ENCODE assay signal across 8 cellular contexts in the genomic region with DNA sequence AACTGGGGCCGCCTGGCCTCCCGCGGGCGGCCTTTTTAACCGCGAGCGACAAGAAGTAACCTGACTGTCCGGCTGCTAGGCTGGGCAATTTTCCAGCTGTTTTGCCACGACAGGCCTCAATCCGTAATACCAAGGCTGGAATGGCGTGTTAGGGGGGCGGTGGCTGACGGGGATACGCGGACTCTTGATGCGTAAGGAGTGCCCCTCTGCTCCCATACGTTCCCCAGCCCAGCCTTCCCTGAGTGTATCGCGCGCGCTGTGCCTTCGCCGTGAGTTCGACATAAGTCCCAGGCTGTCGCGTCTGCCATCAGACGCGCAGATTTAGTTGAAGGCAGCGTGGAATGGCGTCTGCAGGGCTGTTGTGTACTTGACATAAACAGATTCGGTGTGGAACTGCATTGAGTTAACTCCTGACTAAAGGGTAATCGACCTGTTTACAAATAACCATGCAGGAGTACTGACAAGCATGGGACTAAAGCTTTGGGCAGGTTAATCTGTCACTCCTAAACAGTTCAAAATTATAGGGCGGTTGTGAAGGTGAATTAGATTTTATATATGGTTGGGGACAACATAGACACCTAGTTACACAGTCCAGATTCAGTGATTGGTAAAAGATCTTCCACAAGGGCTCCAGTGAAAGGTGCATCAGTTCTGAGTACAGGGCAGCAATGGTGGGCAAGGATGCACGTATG. TPM values are rescaled to one million over a fixed set of nuclear protein-coding genes. Genes with fewer than 3 reads are reported as not detected.
DNase-seq lines count a peak whose midpoint lies in the region; ATAC-seq and TF ChIP-seq lines count a peak whose summit lies in the region.

No MANE protein-coding gene starts in this region.

- intact Hi-C loops in right lobe of liver (cut with DNase I): no loop called here

- CTCF ChIA-PET in BJ (lab: Yijun Ruan, JAX): interaction anchor here (0.5 to 9.3 kb wide), 10 partner anchors 8 to 272 kb away, joined by 3 to 58 read pairs (median 7); partner anchors contain the start of genes ERN1 and GH1

- ATAC-seq in GM21390 (IDR thresholded peaks at IDR 0.05; ENCODE audit: unreplicated experiment): peak; percentile 2
- peak; percentile 1 to 12 (median 6) for ATAC-seq in right lobe of liver

- WGBS in right lobe of liver (ENCODE audit: insufficient coverage, low coverage, low lambda C conversion rate, missing lambda C conversion rate): 0% methylated on average over 31 of the region's 34 CpGs

- POLR2A ChIA-PET in BJ (lab: Charles Lee): interaction anchor here (1.3 to 1.6 kb wide), 2 partner anchors 17 to 117 kb away, joined by 3 to 7 read pairs; partner anchors contain the start of gene ERN1

- H3K4me3 ChIP-seq in BJ (ENCODE audit: low read depth, low read length) (peak overlapping the region; percentile 88), right lobe of liver (peak overlapping the region; percentile 82 to 89 (median 88))

- no peak for DNase-seq in BJ (ENCODE audit: low read depth)
- DNase-seq in MV-4-11 (lab: John Stamatoyannopoulos, UW): peak; percentile 40
- DNase-seq in activated CD4-positive, CD25-positive, alpha-beta regulatory T cell (lab: John Stamatoyannopoulos, UW): peak in 3 of 4 experiments; percentile 21 to 42 (median 32)
- DNase-seq in dedifferentiated amniotic fluid mesenchymal stem cell (ENCODE audit: extremely low spot score): peak; percentile 71
- peak; percentile 55 to 69 (median 68) for DNase-seq in right lobe of liver
- DNase-seq in stimulated activated CD8-positive, alpha-beta memory T cell treated with anti-CD3 and anti-CD28 coated beads, Interleukin-4, amount 100 ng/mL, for 24 hours (ENCODE audit: low read depth): peak; percentile 25
- DNase-seq in GM10266 (ENCODE audit: extremely low spot score): no peak

- no peak for TF ChIP-seq CTCF in BJ (IDR thresholded peaks at IDR 0.05; ENCODE audit: insufficient read depth, low read depth, low read length)
- TF ChIP-seq CTCF in right lobe of liver (IDR thresholded peaks at IDR 0.05): no peak
- no peak for TF ChIP-seq CTCF in GM10266 (IDR thresholded peaks at IDR 0.05; ENCODE audit: control insufficient read depth, insufficient read depth, low read depth, missing control alignments)

- no peak for TF ChIP-seq POLR2A in right lobe of liver (IDR thresholded peaks at IDR 0.05)

- H3K27ac ChIP-seq in right lobe of liver: peak overlapping the region; percentile 96 to 97 (median 97)

- peaks cover 0 to 52% (median 21%) of the 10 kb centered on the region in 4 donors for H3K4me1 ChIP-seq in right lobe of liver

- no peaks in the 10 kb centered on the region for H3K27me3 ChIP-seq in BJ (ENCODE audit: control insufficient read depth, insufficient read depth, low read length)
- no peaks in the 10 kb centered on the region for H3K27me3 ChIP-seq in right lobe of liver

- peaks cover 3% of the 10 kb centered on the region; the same call in 1 of the 2 replicates for H3K36me3 ChIP-seq in BJ (ENCODE audit: control insufficient read depth, insufficient read depth, low read length)
- no peaks in the 10 kb centered on the region for H3K36me3 ChIP-seq in right lobe of liver

- H3K9me3 ChIP-seq in right lobe of liver: no peaks in the 10 kb centered on the region

RNA-seq across cellular contexts. Expression of gene ERN1, which starts 16.6 kb away (rescaled TPM):
- polyA plus RNA-seq in BJ (2011; rRNA removed): 8.5 and 8.6 TPM in 2 replicates
- polyA minus RNA-seq in BJ (2011; rRNA and poly(A)+ RNA removed): 10.5 and 14.9 TPM in 2 replicates
- 10 to 100 TPM; 22.7 to 47.6 (median 28.7) TPM for total RNA-seq in right lobe of liver

Comparison
In these comparisons a context has a peak if more than half of its experiments do, and no peak if none do; other contexts are left out.
1. DNase-seq: peak in MV-4-11 (single experiment), activated CD4-positive, CD25-positive, alpha-beta regulatory T cell (3 of 4), dedifferentiated amniotic fluid mesenchymal stem cell (single experiment), right lobe of liver (3 of 3) and stimulated activated CD8-positive, alpha-beta memory T cell treated with anti-CD3 and anti-CD28 coated beads, Interleukin-4, amount 100 ng/mL, for 24 hours (single experiment); none in BJ (single experiment) and GM10266 (single experiment).